32 cellular contexts compared by ENCODE assay signal in genomic region chr22:27264184-27264583, GRCh38.
"Had no signal": no experiment of that assay in that cellular context is flagged by ENCODE, and none has a peak within 500 bp of the region (broad histone marks: within the 10 kb centered on the region; RNA-seq: fewer than 3 reads in every experiment).

No MANE protein-coding gene starts in this region.

- H3K4me3 ChIP-seq: adrenal gland, body of pancreas, esophagus squamous epithelium, gastroesophageal sphincter had no signal

- H3K4me1 ChIP-seq: adrenal gland, body of pancreas, esophagus squamous epithelium, gastroesophageal sphincter had no signal

- ATAC-seq: activated CD4-positive, CD25-positive, alpha-beta regulatory T cell treated with anti-CD3 and anti-CD28 coated beads, Interleukin-2, amount 50 U/mL, for 24 hours; activated CD8-positive, alpha-beta T cell treated with anti-CD3 and anti-CD28 coated beads for 36 hours; activated naive CD8-positive, alpha-beta T cell treated with anti-CD3 and anti-CD28 coated beads, Interleukin-2, amount 50 U/mL, for 24 hours; activated T-cell treated with anti-CD3 and anti-CD28 coated beads, Interleukin-2, amount 50 U/mL, for 4 hours; activated T-helper 17 cell treated with anti-CD3 and anti-CD28 coated beads, Interleukin-2, amount 50 U/mL, for 72 hours; body of pancreas; gastroesophageal sphincter; T-helper 17 cell had no signal

- FAIRE-seq: colon, endometrium, endothelial cell of umbilical vein had no signal

- H3K9me3 ChIP-seq: adrenal gland, body of pancreas, esophagus squamous epithelium, gastroesophageal sphincter had no signal

- DNase-seq: activated B cell treated with CpG ODN at 0.5 μM for 24 hours; activated CD4-positive, alpha-beta T cell treated with anti-CD3 and anti-CD28 coated beads for 48 hours; activated CD4-positive, alpha-beta T cell treated with anti-CD3 and anti-CD28 coated beads, Interleukin-2, amount 50 U/mL, for 1 hour; activated CD4-positive, alpha-beta T cell treated with anti-CD3 and anti-CD28 coated beads, Interleukin-2, amount 50 U/mL, for 48 hours; activated CD8-positive, alpha-beta memory T cell treated with anti-CD3 and anti-CD28 coated beads for 24 hours; activated CD8-positive, alpha-beta T cell treated with anti-CD3 and anti-CD28 coated beads for 36 hours; activated effector memory CD4-positive, alpha-beta T cell treated with Interleukin-2 at 50 U/mL for 16 hours; activated naive CD4-positive, alpha-beta T cell treated with anti-CD3 and anti-CD28 coated beads for 36 hours; activated naive CD8-positive, alpha-beta T cell treated with anti-CD3 and anti-CD28 coated beads for 36 hours; activated naive CD8-positive, alpha-beta T cell treated with anti-CD3 and anti-CD28 coated beads, Interleukin-2, amount 50 U/mL, for 24 hours; activated T-cell treated with anti-CD3 and anti-CD28 coated beads, Interleukin-2, amount 50 U/mL, for 4 hours; adrenal gland; amygdala; aorta; body of pancreas; caudate nucleus; cortex of kidney; dermis blood vessel endothelial cell; effector CD4-positive, alpha-beta T cell; esophagus squamous epithelium; foreskin melanocyte; T-helper 1 cell; T-helper 17 cell; T1000; WERI-Rb-1 had no signal

- H3K36me3 ChIP-seq: adrenal gland, esophagus squamous epithelium, gastroesophageal sphincter, WERI-Rb-1 had no signal

- H3K27ac ChIP-seq: adrenal gland, body of pancreas, epithelial cell of prostate, esophagus squamous epithelium, gastroesophageal sphincter, WERI-Rb-1 had no signal

- H3K27me3 ChIP-seq: adrenal gland, body of pancreas, gastroesophageal sphincter had no signal
